In the genomic region with DNA sequence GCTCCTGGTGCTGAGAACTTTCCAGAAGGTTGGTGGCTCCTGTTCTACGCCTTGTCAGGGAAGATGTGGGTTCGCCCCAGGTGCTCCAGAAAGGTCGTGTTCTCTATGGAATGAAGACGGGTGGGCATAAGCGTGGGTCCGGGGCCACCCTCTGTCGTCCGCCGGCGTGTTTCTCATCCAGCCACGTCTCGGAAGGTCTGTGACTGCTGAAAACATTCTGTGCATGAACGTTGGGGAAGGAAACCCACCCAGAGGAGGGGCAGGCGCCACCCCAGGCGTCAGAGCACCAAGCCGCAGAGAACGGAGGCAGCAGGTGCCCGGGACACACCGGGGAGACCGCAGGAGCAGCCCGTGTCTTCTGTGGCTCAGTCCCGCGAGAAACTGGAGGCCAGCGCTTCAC, we compare ENCODE assay signal across 22 cellular contexts.
"Had no signal": no experiment of that assay in that cellular context is flagged by ENCODE, and none has a peak within 500 bp of the region (broad histone marks: within the 10 kb centered on the region; RNA-seq: fewer than 3 reads in every experiment).

No MANE protein-coding gene starts in this region.

- DNase-seq: effector memory CD8-positive, alpha-beta T cell; gastrocnemius medialis; heart right ventricle; immature natural killer cell; kidney; left colon; midbrain; psoas muscle; retina; right lobe of liver; stimulated activated CD4-positive, alpha-beta T cell treated with anti-CD3 and anti-CD28 coated beads, Interleukin-15, amount 100 ng/mL, for 24 hours; stimulated activated CD4-positive, alpha-beta T cell treated with anti-CD3 and anti-CD28 coated beads, Interleukin-1b, Interleukin-23, amount 100 ng/mL, for 48 hours; stimulated activated CD4-positive, alpha-beta T cell treated with anti-CD3 and anti-CD28 coated beads, Interleukin-4, amount 100 ng/mL, for 24 hours; trophoblast cell had no signal

- H3K27me3 ChIP-seq: gastrocnemius medialis, heart right ventricle, right lobe of liver, spleen had no signal

- H3K9me3 Mint-ChIP-seq: central memory CD8-positive, alpha-beta T cell; immature natural killer cell; stimulated activated naive CD8-positive, alpha-beta T cell treated with anti-CD3 and anti-CD28 coated beads, Interleukin-15, Interleukin-2, amounts not matched to agents 100 ng/mL and 50 ng/mL, for 24 hours had no signal

- H3K27me3 Mint-ChIP-seq: central memory CD8-positive, alpha-beta T cell; effector memory CD8-positive, alpha-beta T cell; stimulated activated memory B cell treated with anti-CD40 and anti-IgM and Interleukin-4, amounts not matched to agents 10 μg/mL and 1 μg/mL and 100 μg/mL, for 72 hours; stimulated activated naive CD8-positive, alpha-beta T cell treated with anti-CD3 and anti-CD28 coated beads, Interleukin-15, Interleukin-2, amounts not matched to agents 100 ng/mL and 50 ng/mL, for 24 hours had no signal

- H3K36me3 ChIP-seq: esophagus muscularis mucosa, gastrocnemius medialis, heart right ventricle, right lobe of liver had no signal

- H3K27ac Mint-ChIP-seq: dendritic cell treated with granulocyte-macrophage colony-stimulating factor and Interleukin-4, amounts not matched to agents 40 ng/mL and 50 ng/mL, for 4 days; nephron; stimulated activated memory B cell treated with anti-CD40 and anti-IgM and Interleukin-4, amounts not matched to agents 10 μg/mL and 1 μg/mL and 100 μg/mL, for 72 hours; stimulated activated naive CD8-positive, alpha-beta T cell treated with anti-CD3 and anti-CD28 coated beads, Interleukin-15, Interleukin-2, amounts not matched to agents 100 ng/mL and 50 ng/mL, for 24 hours had no signal

- H3K4me3 Mint-ChIP-seq: central memory CD8-positive, alpha-beta T cell; dendritic cell treated with granulocyte-macrophage colony-stimulating factor and Interleukin-4, amounts not matched to agents 40 ng/mL and 50 ng/mL, for 4 days; effector memory CD8-positive, alpha-beta T cell; immature natural killer cell; nephron; stimulated activated memory B cell treated with anti-CD40 and anti-IgM and Interleukin-4, amounts not matched to agents 10 μg/mL and 1 μg/mL and 100 μg/mL, for 72 hours; stimulated activated naive CD8-positive, alpha-beta T cell treated with anti-CD3 and anti-CD28 coated beads, Interleukin-15, Interleukin-2, amounts not matched to agents 100 ng/mL and 50 ng/mL, for 24 hours had no signal

- H3K9me3 ChIP-seq: esophagus muscularis mucosa, gastrocnemius medialis, heart right ventricle, psoas muscle, right lobe of liver, spleen had no signal

- H3K27ac ChIP-seq: epithelial cell of prostate, esophagus muscularis mucosa, gastrocnemius medialis, heart right ventricle, psoas muscle, right lobe of liver, spleen had no signal

- H3K4me3 ChIP-seq: esophagus muscularis mucosa, gastrocnemius medialis, heart right ventricle, psoas muscle, right lobe of liver, spleen had no signal

- H3K36me3 Mint-ChIP-seq: immature natural killer cell had no signal

- ATAC-seq: effector memory CD8-positive, alpha-beta T cell; gastrocnemius medialis; heart right ventricle; left colon; psoas muscle; stimulated activated memory B cell treated with anti-CD40 and anti-IgM and Interleukin-4, amounts not matched to agents 10 μg/mL and 1 μg/mL and 100 μg/mL, for 72 hours had no signal

- H3K4me1 ChIP-seq: esophagus muscularis mucosa, gastrocnemius medialis, heart right ventricle, psoas muscle, right lobe of liver had no signal
